ENCODE assay signal across 1 cellular context in genomic region chr3:177137774-177138705, GRCh38.
TF ChIP-seq lines count a peak whose summit lies in the region.

No MANE protein-coding gene starts in this region.

TF ChIP-seq in K562, 482 proteins besides CTCF, POLR2A, EP300 and RAD21:
- TF ChIP-seq, protein P1, sequence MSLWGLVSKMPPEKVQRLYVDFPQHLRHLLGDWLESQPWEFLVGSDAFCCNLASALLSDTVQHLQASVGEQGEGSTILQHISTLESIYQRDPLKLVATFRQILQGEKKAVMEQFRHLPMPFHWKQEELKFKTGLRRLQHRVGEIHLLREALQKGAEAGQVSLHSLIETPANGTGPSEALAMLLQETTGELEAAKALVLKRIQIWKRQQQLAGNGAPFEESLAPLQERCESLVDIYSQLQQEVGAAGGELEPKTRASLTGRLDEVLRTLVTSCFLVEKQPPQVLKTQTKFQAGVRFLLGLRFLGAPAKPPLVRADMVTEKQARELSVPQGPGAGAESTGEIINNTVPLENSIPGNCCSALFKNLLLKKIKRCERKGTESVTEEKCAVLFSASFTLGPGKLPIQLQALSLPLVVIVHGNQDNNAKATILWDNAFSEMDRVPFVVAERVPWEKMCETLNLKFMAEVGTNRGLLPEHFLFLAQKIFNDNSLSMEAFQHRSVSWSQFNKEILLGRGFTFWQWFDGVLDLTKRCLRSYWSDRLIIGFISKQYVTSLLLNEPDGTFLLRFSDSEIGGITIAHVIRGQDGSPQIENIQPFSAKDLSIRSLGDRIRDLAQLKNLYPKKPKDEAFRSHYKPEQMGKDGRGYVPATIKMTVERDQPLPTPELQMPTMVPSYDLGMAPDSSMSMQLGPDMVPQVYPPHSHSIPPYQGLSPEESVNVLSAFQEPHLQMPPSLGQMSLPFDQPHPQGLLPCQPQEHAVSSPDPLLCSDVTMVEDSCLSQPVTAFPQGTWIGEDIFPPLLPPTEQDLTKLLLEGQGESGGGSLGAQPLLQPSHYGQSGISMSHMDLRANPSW (CRISPR knock-in tag; IDR thresholded peaks at IDR 0.05): no peak
- TF ChIP-seq ZNF507 (tag; conservative IDR thresholded peaks at IDR 0.05) (no peak), MAFF (IDR thresholded peaks at IDR 0.05; ENCODE audit: low read length) (no peak), NR1H2 (CRISPR knock-in tag; IDR thresholded peaks at IDR 0.05) (no peak), ZNF639 (CRISPR knock-in tag; conservative IDR thresholded peaks at IDR 0.05 in 1 of 2, IDR thresholded peaks at IDR 0.05 in 1 of 2) (no peak), CREBBP (IDR thresholded peaks at IDR 0.05; ENCODE audit: low read depth, low read length) (no peak), ZNF445 (CRISPR knock-in tag; IDR thresholded peaks at IDR 0.05; ENCODE audit: low read depth) (no peak), ZNF583 (CRISPR knock-in tag; IDR thresholded peaks at IDR 0.05) (no peak), KAT2B (IDR thresholded peaks at IDR 0.05; ENCODE audit: low read depth, low read length) (no peak), CEBPG (CRISPR knock-in tag; IDR thresholded peaks at IDR 0.05) (no peak), CEBPG (tag; conservative IDR thresholded peaks at IDR 0.05 in 1 of 2, IDR thresholded peaks at IDR 0.05 in 1 of 2) (no peak), C11orf30 (IDR thresholded peaks at IDR 0.05; ENCODE audit: low read depth) (no peak), XRCC5 (IDR thresholded peaks at IDR 0.05; ENCODE audit: low read depth, low read length) (no peak), BCL6 (CRISPR knock-in tag; IDR thresholded peaks at IDR 0.05) (no peak), ELF1 (tag; IDR thresholded peaks at IDR 0.05) (no peak)
- TF ChIP-seq, protein P2, sequence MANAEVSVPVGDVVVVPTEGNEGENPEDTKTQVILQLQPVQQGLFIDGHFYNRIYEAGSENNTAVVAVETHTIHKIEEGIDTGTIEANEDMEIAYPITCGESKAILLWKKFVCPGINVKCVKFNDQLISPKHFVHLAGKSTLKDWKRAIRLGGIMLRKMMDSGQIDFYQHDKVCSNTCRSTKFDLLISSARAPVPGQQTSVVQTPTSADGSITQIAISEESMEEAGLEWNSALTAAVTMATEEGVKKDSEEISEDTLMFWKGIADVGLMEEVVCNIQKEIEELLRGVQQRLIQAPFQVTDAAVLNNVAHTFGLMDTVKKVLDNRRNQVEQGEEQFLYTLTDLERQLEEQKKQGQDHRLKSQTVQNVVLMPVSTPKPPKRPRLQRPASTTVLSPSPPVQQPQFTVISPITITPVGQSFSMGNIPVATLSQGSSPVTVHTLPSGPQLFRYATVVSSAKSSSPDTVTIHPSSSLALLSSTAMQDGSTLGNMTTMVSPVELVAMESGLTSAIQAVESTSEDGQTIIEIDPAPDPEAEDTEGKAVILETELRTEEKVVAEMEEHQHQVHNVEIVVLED (CRISPR knock-in tag; IDR thresholded peaks at IDR 0.05): no peak
TF ChIP-seq in K562: peak in this region for 0.
